In genomic region chr18:75204262-75204977, GRCh38 we compare ENCODE assay signal across 10 cellular contexts. TPM values are rescaled to one million over a fixed set of nuclear protein-coding genes. Genes with fewer than 3 reads are reported as not detected.
DNase-seq lines count a peak whose midpoint lies in the region; ATAC-seq and TF ChIP-seq lines count a peak whose summit lies in the region.
"Had no signal": no experiment of that assay in that cellular context is flagged by ENCODE, and none has a peak within 500 bp of the region (broad histone marks: within the 10 kb centered on the region; RNA-seq: fewer than 3 reads in every experiment).

No MANE protein-coding gene starts in this region.

- H3K4me3 ChIP-seq in stomach, result peak overlapping the region; percentile 49 to 97 (median 66)
- H3K4me3 ChIP-seq in Karpas-422 (ENCODE audit: low read length), result no peak overlapping the region

- no peak for TF ChIP-seq POLR2A in stomach (IDR thresholded peaks at IDR 0.05)

- no peak for TF ChIP-seq CTCF in stomach (IDR thresholded peaks at IDR 0.05)

- H3K27ac Mint-ChIP-seq in dendritic cell treated with granulocyte-macrophage colony-stimulating factor and Interleukin-4, amounts not matched to agents 40 ng/mL and 50 ng/mL, for 4 days, result peak overlapping the region; percentile 26

- no peaks in the 10 kb centered on the region for H3K79me2 ChIP-seq in Karpas-422 (ENCODE audit: low read length)

- TF ChIP-seq EP300 in stomach (IDR thresholded peaks at IDR 0.05), result no peak

- H3K27me3 ChIP-seq in layer of hippocampus (ENCODE audit: control insufficient read depth, insufficient read depth, low read length) (no peaks in the 10 kb centered on the region), stomach (peaks cover 0 to 7% (median 0%) of the 10 kb centered on the region in 3 donors), Karpas-422 (ENCODE audit: low read length) (peaks cover 4% of the 10 kb centered on the region; the same call in 1 of the 2 replicates)

- H3K9ac ChIP-seq in Karpas-422 (ENCODE audit: low read length), result no peak overlapping the region

- no peak for ATAC-seq in esophagus mucosa

- H4K20me1 ChIP-seq in Karpas-422 (ENCODE audit: insufficient read depth, low read depth, low read length), result peaks cover 31% of the 10 kb centered on the region

- no peaks in the 10 kb centered on the region for H3K9me2 ChIP-seq in Karpas-422 (replicated peaks; ENCODE audit: insufficient read depth, low read length)

- peaks cover 34% of the 10 kb centered on the region for H3K27me3 Mint-ChIP-seq in dendritic cell treated with granulocyte-macrophage colony-stimulating factor and Interleukin-4, amounts not matched to agents 40 ng/mL and 50 ng/mL, for 4 days

- DNase-seq in NCI-H526 treated with DMSO at 0.1 percent for 48 hours (lab: John Stamatoyannopoulos, UW), result peak; percentile 50
- no peak for DNase-seq in stomach
- no peak for DNase-seq in COR-L47 (lab: John Stamatoyannopoulos, UW)
- DNase-seq in AG08395 (ENCODE audit: low spot score), result no peak
- no peak for DNase-seq in Karpas-422
- DNase-seq: HCEC 1CT, NCI-H82 had no signal

- H3K4me3 Mint-ChIP-seq in dendritic cell treated with granulocyte-macrophage colony-stimulating factor and Interleukin-4, amounts not matched to agents 40 ng/mL and 50 ng/mL, for 4 days, result peak overlapping the region; percentile 82

- H3K9me3 ChIP-seq in stomach (no peaks in the 10 kb centered on the region), Karpas-422 (ENCODE audit: low read length) (no peaks in the 10 kb centered on the region)

- H3K4me1 Mint-ChIP-seq in dendritic cell treated with granulocyte-macrophage colony-stimulating factor and Interleukin-4, amounts not matched to agents 40 ng/mL and 50 ng/mL, for 4 days (ENCODE audit: low read depth), result peaks cover 42% of the 10 kb centered on the region

- peaks cover 50% of the 10 kb centered on the region for H3K36me3 Mint-ChIP-seq in dendritic cell treated with granulocyte-macrophage colony-stimulating factor and Interleukin-4, amounts not matched to agents 40 ng/mL and 50 ng/mL, for 4 days (ENCODE audit: low read depth)

- WGBS in stomach, 5 donors, result 15 to 52% (median 27%) methylated on average over 47 to 70 of the region's 70 CpGs

- H3K36me3 ChIP-seq in stomach, result peaks cover 0 to 24% (median 19%) of the 10 kb centered on the region in 4 donors
- H3K36me3 ChIP-seq in Karpas-422 (ENCODE audit: insufficient read depth, low read length), result no peaks in the 10 kb centered on the region

- intact Hi-C loops in dendritic cell treated with granulocyte-macrophage colony-stimulating factor and Interleukin-4, amounts not matched to agents 40 ng/mL and 50 ng/mL, for 4 days (cut with micrococcal nuclease), result loop anchor here (10.0 kb wide), 2 partner anchors 140 to 550 kb away; no protein-coding TSS in a partner anchor
- intact Hi-C loops in stomach (cut with DNase I; ENCODE audit: low total_unique reads), result no loop called here

- H3K9me3 Mint-ChIP-seq in dendritic cell treated with granulocyte-macrophage colony-stimulating factor and Interleukin-4, amounts not matched to agents 40 ng/mL and 50 ng/mL, for 4 days, result no peaks in the 10 kb centered on the region

- H3K4me1 ChIP-seq in stomach (peaks cover 40 to 86% (median 63%) of the 10 kb centered on the region in 4 donors), Karpas-422 (ENCODE audit: low read length) (peaks cover 14% of the 10 kb centered on the region)

- no peak overlapping the region for H3K4me2 ChIP-seq in Karpas-422 (ENCODE audit: low read depth, low read length, poor library complexity, severe bottlenecking)

- H3K27ac ChIP-seq in layer of hippocampus (ENCODE audit: low read depth, low read length) (peak overlapping the region; percentile 44), stomach (peak overlapping the region; percentile 25 to 98 (median 96)), Karpas-422 (ENCODE audit: low read length) (no peak overlapping the region)

- no peak overlapping the region for H2AFZ ChIP-seq in Karpas-422 (ENCODE audit: low read length)

RNA-seq across cellular contexts. Expression of gene PTGR3, which starts 4.5 kb away (rescaled TPM):
- total RNA-seq in stomach (10 to 100 TPM; 10.4 to 45.5 (median 19.3) TPM), esophagus mucosa (21.2 TPM)
- 10 to 100 TPM in 2 of 3 donors, 1 to 10 TPM in 1; 9.9 to 13.8 (median 10.6) TPM for polyA plus RNA-seq in stomach
- total RNA-seq in Karpas-422 (2014; rRNA removed; shearing (Covaris generic); ENCODE audit: low replicate concordance), result 6.6 and 17.7 TPM in 2 replicates

RNA-seq across cellular contexts. Expression of gene TSHZ1, which starts 6.2 kb away (rescaled TPM):
- 10 to 100 TPM in 3 of 5 donors, 1 to 10 TPM in 2; 7.0 to 21.0 (median 14.8) TPM for total RNA-seq in stomach
- polyA plus RNA-seq in stomach, result 1 to 10 TPM; 4.2 to 7.0 (median 5.0) TPM
- total RNA-seq in Karpas-422 (2014; rRNA removed; shearing (Covaris generic); ENCODE audit: low replicate concordance), result 4.7 and 5.7 TPM in 2 replicates
- 9.2 TPM for total RNA-seq in esophagus mucosa
